In genomic region chr2:85741211-85741610, GRCh38 we compare ENCODE assay signal across 15 cellular contexts. TPM values are rescaled to one million over a fixed set of nuclear protein-coding genes. Genes with fewer than 3 reads are reported as not detected.
DNase-seq lines count a peak whose midpoint lies in the region; ATAC-seq and TF ChIP-seq lines count a peak whose summit lies in the region.
"Had no signal": no experiment of that assay in that cellular context is flagged by ENCODE, and none has a peak within 500 bp of the region (broad histone marks: within the 10 kb centered on the region; RNA-seq: fewer than 3 reads in every experiment).

No MANE protein-coding gene starts in this region.

- no peak overlapping the region for H3K56ac ChIP-seq in H9 (ENCODE audit: insufficient read length, low read depth, low read length)

- no peak overlapping the region for H4K8ac ChIP-seq in H9 (replicated peaks; ENCODE audit: insufficient read length, low read depth, low read length)

- H4K91ac ChIP-seq in H9 (ENCODE audit: insufficient read length, low read depth, low read length) = no peak overlapping the region

- ATAC-seq in GM18870 (IDR thresholded peaks at IDR 0.05; ENCODE audit: unreplicated experiment) = no peak
- ATAC-seq in activated T-cell treated with anti-CD3 and anti-CD28 coated beads, Interleukin-2, amount 50 U/mL, for 4 hours = no peak

- H4K20me1 ChIP-seq in H9 (ENCODE audit: control insufficient read depth, insufficient read depth, insufficient read length) = no peaks in the 10 kb centered on the region

- H3K27me3 ChIP-seq in mucosa of rectum (ENCODE audit: control insufficient read depth in 2 of 2, insufficient read depth in 2 of 2, low read length in 2 of 2) = no peaks in the 10 kb centered on the region
- H3K27me3 ChIP-seq in H9 (ENCODE audit: insufficient read depth, low read length) = no peaks in the 10 kb centered on the region; the same call in 1 of the 2 replicates

- H3K4me2 ChIP-seq in H9 (ENCODE audit: insufficient read depth, insufficient read length, low read length) = no peak overlapping the region

- H3K23me2 ChIP-seq in H9 (ENCODE audit: insufficient read length, low read depth, low read length, poor library complexity, severe bottlenecking) = no peaks in the 10 kb centered on the region

- H3K4me1 ChIP-seq in mucosa of rectum (ENCODE audit: control insufficient read depth in 2 of 2, insufficient read depth in 2 of 2, low read length in 2 of 2) = peaks cover 29 to 38% of the 10 kb centered on the region in 2 donors
- H3K4me1 ChIP-seq in H9 (ENCODE audit: insufficient read depth, low read length) = no peaks in the 10 kb centered on the region

- no peak overlapping the region for H2AK5ac ChIP-seq in H9 (ENCODE audit: insufficient read length, low read length)

- no peak overlapping the region for H3T11ph ChIP-seq in H9 (ENCODE audit: low read length)

- POLR2A ChIA-PET in RWPE1 (lab: Yijun Ruan, JAX; ENCODE audit: low non-redundant PET) = interaction anchor here (1.0 kb wide), 1 partner anchor 30 kb away, joined by 3 read pairs; no protein-coding TSS in a partner anchor

- no peaks in the 10 kb centered on the region for H3K79me1 ChIP-seq in H9 (ENCODE audit: insufficient read depth, low read depth, low read length, poor library complexity, severe bottlenecking)

- no peak overlapping the region for H3K4me3 ChIP-seq in mucosa of rectum (ENCODE audit: low read length in 2 of 2)

- no peak overlapping the region for H2BK5ac ChIP-seq in H9 (ENCODE audit: insufficient read length, low read length)

- no peaks in the 10 kb centered on the region for H3K9me3 ChIP-seq in mucosa of rectum (ENCODE audit: control insufficient read depth in 2 of 2, low read length in 2 of 2)
- H3K9me3 ChIP-seq in H9 (ENCODE audit: control insufficient read depth, low read depth, low read length) = no peaks in the 10 kb centered on the region

- TF ChIP-seq CTCF in RWPE1 (conservative IDR thresholded peaks at IDR 0.05; ENCODE audit: low read depth) = no peak
- TF ChIP-seq CTCF in H9 (conservative IDR thresholded peaks at IDR 0.05) = no peak

- H2AFZ ChIP-seq in H9 (ENCODE audit: low read length) = no peak overlapping the region

- no peaks in the 10 kb centered on the region for H3K36me3 Mint-ChIP-seq in H9 (ENCODE audit: insufficient read depth in 1 of 3, low read depth in 3 of 3)
- no peaks in the 10 kb centered on the region for H3K36me3 Mint-ChIP-seq in activated T-cell treated with anti-CD3 and anti-CD28 coated beads, Interleukin-2, amount 50 U/mL, for 4 hours (ENCODE audit: insufficient read depth)

- no peak overlapping the region for H3K27ac Mint-ChIP-seq in H9

- H3K18ac ChIP-seq in H9 (ENCODE audit: insufficient read length, low read depth, low read length) = no peak overlapping the region

- no peak overlapping the region for H2BK12ac ChIP-seq in H9 (ENCODE audit: insufficient read length, low read depth, low read length)

- H3K27me3 Mint-ChIP-seq in H9 (ENCODE audit: low read depth) = peaks cover 68% of the 10 kb centered on the region
- H3K27me3 Mint-ChIP-seq in activated T-cell treated with anti-CD3 and anti-CD28 coated beads, Interleukin-2, amount 50 U/mL, for 4 hours (ENCODE audit: low read depth) = peaks cover 33% of the 10 kb centered on the region

- H3K4me1 Mint-ChIP-seq in H9 = peaks cover 10 to 24% of the 10 kb centered on the region in 2 experiments
- no peaks in the 10 kb centered on the region for H3K4me1 Mint-ChIP-seq in activated T-cell treated with anti-CD3 and anti-CD28 coated beads, Interleukin-2, amount 50 U/mL, for 4 hours (ENCODE audit: low read depth)

- H3K79me2 ChIP-seq in H9 (ENCODE audit: insufficient read depth, low read length) = no peaks in the 10 kb centered on the region

- CTCF ChIA-PET in RWPE1 (lab: Yijun Ruan, JAX) = interaction anchor here (0.5 to 4.8 kb wide), 4 partner anchors 12 to 287 kb away, joined by 3 to 33 read pairs (median 4); no protein-coding TSS in a partner anchor

- no peak overlapping the region for H2BK15ac ChIP-seq in H9 (ENCODE audit: low read depth, low read length)

- H2BK20ac ChIP-seq in H9 (ENCODE audit: low read depth, low read length, poor library complexity, severe bottlenecking) = no peak overlapping the region

- H3K4me3 Mint-ChIP-seq in H9 = no peak overlapping the region
- H3K4me3 Mint-ChIP-seq in activated T-cell treated with anti-CD3 and anti-CD28 coated beads, Interleukin-2, amount 50 U/mL, for 4 hours = no peak overlapping the region

- no peak overlapping the region for H2BK120ac ChIP-seq in H9 (ENCODE audit: low read depth, low read length, poor library complexity, severe bottlenecking)

- no peaks in the 10 kb centered on the region for H3K36me3 ChIP-seq in mucosa of rectum (ENCODE audit: control insufficient read depth in 2 of 2, insufficient read depth in 2 of 2, low read length in 2 of 2)
- H3K36me3 ChIP-seq: WERI-Rb-1 had no signal

- H3K9me3 Mint-ChIP-seq in H9 = peaks cover 0 to 3% of the 10 kb centered on the region in 2 experiments; a peak in 2 of 5 replicates
- H3K9me3 Mint-ChIP-seq in activated T-cell treated with anti-CD3 and anti-CD28 coated beads, Interleukin-2, amount 50 U/mL, for 4 hours = no peaks in the 10 kb centered on the region

- no peak overlapping the region for H3K4ac ChIP-seq in H9 (ENCODE audit: low read depth, low read length)

- H3K14ac ChIP-seq in H9 (ENCODE audit: insufficient read depth, low read length) = no peak overlapping the region

- DNase-seq in RWPE1 (ENCODE audit: low spot score) (no peak), epithelial cell of prostate (ENCODE audit: low read depth, low spot score) (no peak), superior temporal gyrus (ENCODE audit: extremely low spot score) (peak; percentile 59), NCI-H526 treated with DMSO at 0.1 percent for 48 hours (lab: John Stamatoyannopoulos, UW) (no peak), H9 (no peak)
- no peak for DNase-seq in activated T-cell treated with anti-CD3 and anti-CD28 coated beads, Interleukin-2, amount 50 U/mL, for 4 hours
- DNase-seq: activated T-cell treated with anti-CD3 and anti-CD28 coated beads, Interleukin-2, amount 50 U/mL, for 48 hours; NCI-H187 treated with DMSO at 0.1 percent for 48 hours; WERI-Rb-1 had no signal

- WGBS in H9 (ENCODE audit: extremely low coverage, insufficient read length, low lambda C conversion rate) = no CpG with 5 or more reads among the region's 8 CpGs

- H3K9ac ChIP-seq in mucosa of rectum (ENCODE audit: low read depth in 1 of 2, low read length in 2 of 2) (peak overlapping the region in 1 of 2 donors; percentile 23), H9 (ENCODE audit: extremely low read depth, insufficient read length, low read length) (no peak overlapping the region)

- H4K5ac ChIP-seq in H9 (ENCODE audit: insufficient read length, low read depth, low read length) = no peak overlapping the region

- H3K23ac ChIP-seq in H9 (ENCODE audit: insufficient read length, low read depth, low read length) = no peak overlapping the region

- H3K27ac ChIP-seq in RWPE1 (peak overlapping the region; percentile 96), epithelial cell of prostate (peak overlapping the region; percentile 77), mucosa of rectum (ENCODE audit: low read depth in 2 of 2, low read length in 2 of 2) (peak overlapping the region; percentile 69 to 75), H9 (ENCODE audit: insufficient read length, low read depth, low read length) (no peak overlapping the region)

RNA-seq across cellular contexts. Expression of gene ATOH8, which starts 12.6 kb away (rescaled TPM):
- total RNA-seq in H9 (2021) = 0.20 and 0.22 TPM in 2 replicates
- total RNA-seq in activated T-cell treated with anti-CD3 and anti-CD28 coated beads, Interleukin-2, amount 50 U/mL, for 4 hours = not detected

RNA-seq across cellular contexts. Expression of gene GNLY, which starts 47.1 kb away (rescaled TPM):
- total RNA-seq in H9 (2021) = not detected in 2 replicates
- total RNA-seq in activated T-cell treated with anti-CD3 and anti-CD28 coated beads, Interleukin-2, amount 50 U/mL, for 4 hours = 10 to 100 TPM in 2 of 3 donors, 1 to 10 TPM in 1; 4.3 to 26.5 (median 15.0) TPM
- total RNA-seq: dermis blood vessel endothelial cell, HT1080, occipital lobe, PC-3 had no signal
